ENCODE assay signal across 14 cellular contexts in the genomic region with DNA sequence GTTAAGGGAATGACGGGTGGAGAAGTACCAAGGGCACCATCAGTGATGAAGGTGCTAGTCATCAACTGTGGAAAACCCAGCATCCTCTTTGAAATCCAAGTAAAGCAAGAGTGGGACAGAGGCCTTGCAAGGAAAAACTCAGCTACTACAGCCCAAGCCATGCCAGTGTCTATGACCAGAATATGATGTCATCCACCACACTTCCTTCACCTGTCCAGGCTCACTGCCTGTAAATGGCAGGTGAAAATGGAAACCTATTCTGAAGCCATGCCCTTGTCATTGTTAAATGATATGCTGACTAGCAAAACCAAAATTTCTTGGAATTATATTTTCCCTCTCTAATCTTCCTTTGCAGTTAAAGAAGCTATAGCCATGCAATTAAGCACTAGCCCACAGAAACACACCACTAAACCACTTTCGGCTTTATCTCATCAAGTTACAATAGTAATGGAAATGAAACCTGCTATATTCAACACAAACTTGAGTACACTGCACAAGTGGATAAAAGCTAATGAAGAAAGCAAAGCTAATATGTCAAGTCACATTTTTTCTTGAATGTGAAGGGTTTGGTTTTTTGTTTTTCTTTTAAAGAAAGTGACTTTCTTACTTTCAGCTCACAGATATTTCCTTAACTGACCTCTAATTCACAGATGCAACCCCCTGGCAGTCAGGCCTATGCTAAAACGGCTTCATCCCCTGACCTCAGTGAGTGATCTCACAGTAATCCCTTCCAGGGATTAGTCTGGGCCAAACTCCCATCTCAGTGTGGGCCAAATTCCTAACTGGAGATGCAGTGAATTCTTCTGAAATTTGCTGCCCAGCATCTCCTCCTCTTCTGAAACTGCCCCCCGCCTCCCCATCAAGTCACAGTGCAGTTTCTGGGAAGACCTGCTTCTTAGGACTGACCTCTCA.
DNase-seq lines count a peak whose midpoint lies in the region; ATAC-seq, FAIRE-seq and TF ChIP-seq lines count a peak whose summit lies in the region.
"Had no signal": no experiment of that assay in that cellular context is flagged by ENCODE, and none has a peak within 500 bp of the region (broad histone marks: within the 10 kb centered on the region; RNA-seq: fewer than 3 reads in every experiment).

No MANE protein-coding gene starts in this region.

- H3K4me2 ChIP-seq in astrocyte (ENCODE audit: low read length): peak overlapping the region; percentile 28

- peaks cover 3% of the 10 kb centered on the region for H3K9me3 Mint-ChIP-seq in astrocyte (ENCODE audit: unreplicated experiment)
- H3K9me3 Mint-ChIP-seq in stimulated activated effector memory CD8-positive, alpha-beta T cell treated with anti-CD3 and anti-CD28 coated beads, Interleukin-12 subunit alpha, Interleukin-12 subunit beta, amount 100 ng/mL, for 72 hours: no peaks in the 10 kb centered on the region

- no peak for TF ChIP-seq CTCF in astrocyte (IDR thresholded peaks at IDR 0.05; ENCODE audit: insufficient read depth, low read depth, low read length)

- H3K36me3 Mint-ChIP-seq in astrocyte (ENCODE audit: low read depth, unreplicated experiment): no peaks in the 10 kb centered on the region
- H3K36me3 Mint-ChIP-seq in stimulated activated effector memory CD8-positive, alpha-beta T cell treated with anti-CD3 and anti-CD28 coated beads, Interleukin-12 subunit alpha, Interleukin-12 subunit beta, amount 100 ng/mL, for 72 hours: no peaks in the 10 kb centered on the region

- peak overlapping the region; percentile 38 for H2AFZ ChIP-seq in astrocyte (ENCODE audit: low read depth, low read length)

- H3K4me3 Mint-ChIP-seq in astrocyte (ENCODE audit: unreplicated experiment): no peak overlapping the region
- no peak overlapping the region for H3K4me3 Mint-ChIP-seq in stimulated activated effector memory CD8-positive, alpha-beta T cell treated with anti-CD3 and anti-CD28 coated beads, Interleukin-12 subunit alpha, Interleukin-12 subunit beta, amount 100 ng/mL, for 72 hours

- DNase-seq in HCEC 1CT: peak; percentile 87
- DNase-seq in astrocyte (ENCODE audit: low read depth): peak; percentile 81
- DNase-seq in left cardiac atrium: no peak
- no peak for DNase-seq in stimulated activated effector memory CD8-positive, alpha-beta T cell treated with anti-CD3 and anti-CD28 coated beads, Interleukin-12 subunit alpha, Interleukin-12 subunit beta, amount 100 ng/mL, for 72 hours (ENCODE audit: low spot score in 2 of 2)
- DNase-seq in Ammon's horn (ENCODE audit: low spot score): no peak
- DNase-seq in SIG-M5 treated with dmso at 0.1 percent for 504 hours (lab: John Stamatoyannopoulos, UW; ENCODE audit: unreplicated experiment): no peak
- DNase-seq in NCI-H1417 (lab: John Stamatoyannopoulos, UW): no peak
- no peak for DNase-seq in NCI-H526 (lab: John Stamatoyannopoulos, UW)
- DNase-seq: DMS 273 treated with DMSO at 0.1 percent for 48 hours; kidney glomerular epithelial cell; NCI-H1436 treated with DMSO at 0.1 percent for 48 hours; stimulated activated naive CD4-positive, alpha-beta T cell treated with Interleukin-2 at 50 U/mL for 16 hours had no signal

- no peaks in the 10 kb centered on the region for H3K27me3 Mint-ChIP-seq in astrocyte (ENCODE audit: low read depth, unreplicated experiment)

- no peaks in the 10 kb centered on the region for H4K20me1 ChIP-seq in astrocyte (ENCODE audit: insufficient read depth, low read length)

- no peaks in the 10 kb centered on the region for H3K79me2 ChIP-seq in astrocyte (ENCODE audit: insufficient read depth, low read length)

- peak; percentile 76 to 81 for ATAC-seq in left cardiac atrium
- ATAC-seq in stimulated activated effector memory CD8-positive, alpha-beta T cell treated with anti-CD3 and anti-CD28 coated beads, Interleukin-12 subunit alpha, Interleukin-12 subunit beta, amount 100 ng/mL, for 72 hours: no peak
- ATAC-seq: Panc1 had no signal

- intact Hi-C loops in left cardiac atrium (cut with DNase I): no loop called here

- H3K36me3 ChIP-seq in astrocyte (ENCODE audit: insufficient read depth, low read length): no peaks in the 10 kb centered on the region
- H3K36me3 ChIP-seq: neutrophil had no signal

- peaks cover 31% of the 10 kb centered on the region for H3K4me1 ChIP-seq in astrocyte (ENCODE audit: insufficient read depth, low read length)

- peak overlapping the region; percentile 37 for H3K9ac ChIP-seq in astrocyte (ENCODE audit: low read length)

- H3K27ac Mint-ChIP-seq in astrocyte (ENCODE audit: unreplicated experiment): peak overlapping the region; percentile 97
- peak overlapping the region; percentile 54 for H3K27ac Mint-ChIP-seq in stimulated activated effector memory CD8-positive, alpha-beta T cell treated with anti-CD3 and anti-CD28 coated beads, Interleukin-12 subunit alpha, Interleukin-12 subunit beta, amount 100 ng/mL, for 72 hours

- peak overlapping the region; percentile 42 for H3K27ac ChIP-seq in astrocyte (ENCODE audit: low read depth, low read length)
- H3K27ac ChIP-seq: neutrophil had no signal

- no peaks in the 10 kb centered on the region for H3K9me3 ChIP-seq in astrocyte (ENCODE audit: insufficient read depth, low read depth, low read length)
- H3K9me3 ChIP-seq: neutrophil had no signal

- peaks cover 31% of the 10 kb centered on the region for H3K4me1 Mint-ChIP-seq in astrocyte (ENCODE audit: low read depth, unreplicated experiment)
- no peaks in the 10 kb centered on the region for H3K4me1 Mint-ChIP-seq in stimulated activated effector memory CD8-positive, alpha-beta T cell treated with anti-CD3 and anti-CD28 coated beads, Interleukin-12 subunit alpha, Interleukin-12 subunit beta, amount 100 ng/mL, for 72 hours

- no peaks in the 10 kb centered on the region for H3K27me3 ChIP-seq in astrocyte (ENCODE audit: insufficient read depth, low read length)
- H3K27me3 ChIP-seq: neutrophil had no signal

- peak; percentile 93 for FAIRE-seq in astrocyte (lab: Jason Lieb, UNC)

- H3K4me3 ChIP-seq in astrocyte (ENCODE audit: insufficient read depth, low read depth, low read length): no peak overlapping the region

Comparison
In these comparisons a context has a peak if more than half of its experiments do, and no peak if none do; other contexts are left out.
1. DNase-seq: peak in HCEC 1CT (single experiment) and astrocyte (single experiment); none in left cardiac atrium (single experiment), stimulated activated effector memory CD8-positive, alpha-beta T cell treated with anti-CD3 and anti-CD28 coated beads, Interleukin-12 subunit alpha, Interleukin-12 subunit beta, amount 100 ng/mL, for 72 hours (0 of 2), Ammon's horn (single experiment), SIG-M5 treated with dmso at 0.1 percent for 504 hours (single experiment), NCI-H1417 (0 of 3) and NCI-H526 (0 of 2).